In genomic region chr1:35361638-35362037, GRCh38 we compare ENCODE assay signal across 21 cellular contexts.
A peak's percentile ranks its signal among the peaks of the same experiment; 100 is the strongest.
DNase-seq lines count a peak whose midpoint lies in the region; ATAC-seq and TF ChIP-seq lines count a peak whose summit lies in the region.
"Had no signal": no experiment of that assay in that cellular context is flagged by ENCODE, and none has a peak within 500 bp of the region (broad histone marks: within the 10 kb centered on the region; RNA-seq: fewer than 3 reads in every experiment).

No MANE protein-coding gene starts in this region.

- no peak overlapping the region for H3K4ac ChIP-seq in H9 (ENCODE audit: low read depth, low read length)
- H3K4ac ChIP-seq in mesendoderm (ENCODE audit: low read depth, low read length), result no peak overlapping the region

- no peak overlapping the region for H2AK5ac ChIP-seq in H9 (ENCODE audit: insufficient read length, low read length)
- no peak overlapping the region for H2AK5ac ChIP-seq in mesendoderm (ENCODE audit: low read length)

- H3K4me3 Mint-ChIP-seq in H9 (no peak overlapping the region), endodermal cell (no peak overlapping the region)
- H3K4me3 Mint-ChIP-seq in central memory CD8-positive, alpha-beta T cell, result no peak overlapping the region

- no peaks in the 10 kb centered on the region for H3K79me1 ChIP-seq in H9 (ENCODE audit: insufficient read depth, low read depth, low read length, poor library complexity, severe bottlenecking)
- H3K79me1 ChIP-seq in mesendoderm (ENCODE audit: low read length), result no peaks in the 10 kb centered on the region

- H3K27ac ChIP-seq in A673 (ENCODE audit: low read depth, low read length, poor library complexity, severe bottlenecking), result no peak overlapping the region
- H3K27ac ChIP-seq in H9 (ENCODE audit: insufficient read length, low read depth, low read length), result no peak overlapping the region
- no peak overlapping the region for H3K27ac ChIP-seq in mesendoderm (ENCODE audit: low read depth, low read length)
- H3K27ac ChIP-seq in endodermal cell (ENCODE audit: low read depth, low read length), result no peak overlapping the region
- H3K27ac ChIP-seq in RWPE1, result no peak overlapping the region
- no peak overlapping the region for H3K27ac ChIP-seq in gastrocnemius medialis
- H3K27ac ChIP-seq: C4-2B, SJSA1 had no signal

- in situ Hi-C loops in gastrocnemius medialis (cut with MboI; ENCODE audit: low sequenced_read_pairs in 4 of 4), result no loop called here

- H2BK5ac ChIP-seq in H9 (ENCODE audit: insufficient read length, low read length), result no peak overlapping the region
- H2BK5ac ChIP-seq in mesendoderm (ENCODE audit: low read length), result no peak overlapping the region

- no peak overlapping the region for H2BK12ac ChIP-seq in H9 (ENCODE audit: insufficient read length, low read depth, low read length)

- no CpG with 5 or more reads among the region's 3 CpGs for WGBS in H9 (ENCODE audit: extremely low coverage, insufficient read length, low lambda C conversion rate)
- no CpG with 5 or more reads among the region's 3 CpGs for WGBS in mesendoderm (ENCODE audit: extremely low coverage, insufficient coverage, low lambda C conversion rate)
- 69 to 94% methylated on average over 2 to 3 of the region's 3 CpGs for WGBS in endodermal cell (ENCODE audit: insufficient coverage in 1 of 2, insufficient read length in 1 of 2), 2 experiments

- H2BK15ac ChIP-seq in H9 (ENCODE audit: low read depth, low read length) (no peak overlapping the region), mesendoderm (replicated peaks; ENCODE audit: low read depth) (no peak overlapping the region)

- TF ChIP-seq POLR2A in gastrocnemius medialis (IDR thresholded peaks at IDR 0.05), result no peak

- H3K9me3 Mint-ChIP-seq in H9 (no peaks in the 10 kb centered on the region), endodermal cell (no peaks in the 10 kb centered on the region)
- H3K9me3 Mint-ChIP-seq in central memory CD8-positive, alpha-beta T cell, result no peaks in the 10 kb centered on the region

- H3K4me3 ChIP-seq in A673 (ENCODE audit: low read depth, low read length, poor library complexity, severe bottlenecking), result no peak overlapping the region
- no peak overlapping the region for H3K4me3 ChIP-seq in mesendoderm (ENCODE audit: low read length)
- no peak overlapping the region for H3K4me3 ChIP-seq in endodermal cell (ENCODE audit: low read length)
- H3K4me3 ChIP-seq in gastrocnemius medialis, result no peak overlapping the region
- H3K4me3 ChIP-seq: MG63, SJSA1 had no signal

- H3K56ac ChIP-seq in H9 (ENCODE audit: insufficient read length, low read depth, low read length) (no peak overlapping the region), mesendoderm (ENCODE audit: low read length) (no peak overlapping the region)

- H4K5ac ChIP-seq in H9 (ENCODE audit: insufficient read length, low read depth, low read length) (no peak overlapping the region), mesendoderm (ENCODE audit: low read length) (no peak overlapping the region)

- H3K9me3 ChIP-seq in A673 (ENCODE audit: low read depth, low read length, poor library complexity, severe bottlenecking) (no peaks in the 10 kb centered on the region), H9 (ENCODE audit: control insufficient read depth, low read depth, low read length) (no peaks in the 10 kb centered on the region), endodermal cell (ENCODE audit: control insufficient read depth, low read length) (peaks cover 7% of the 10 kb centered on the region), gastrocnemius medialis (no peaks in the 10 kb centered on the region)
- H3K9me3 ChIP-seq: MG63, SJSA1 had no signal

- H3K4me2 ChIP-seq in H9 (ENCODE audit: insufficient read depth, insufficient read length, low read length) (no peak overlapping the region), mesendoderm (ENCODE audit: low read length) (no peak overlapping the region)

- H3K4me1 ChIP-seq in A673 (ENCODE audit: insufficient read depth, low read length, poor library complexity, severe bottlenecking), result peaks cover 21% of the 10 kb centered on the region
- peaks cover 3% of the 10 kb centered on the region; the same call in 1 of the 2 replicates for H3K4me1 ChIP-seq in H9 (ENCODE audit: insufficient read depth, low read length)
- no peaks in the 10 kb centered on the region for H3K4me1 ChIP-seq in mesendoderm (ENCODE audit: control insufficient read depth, low read depth, low read length)
- no peaks in the 10 kb centered on the region for H3K4me1 ChIP-seq in endodermal cell (ENCODE audit: control insufficient read depth, insufficient read depth, low read length)
- H3K4me1 ChIP-seq in gastrocnemius medialis, result no peaks in the 10 kb centered on the region
- H3K4me1 ChIP-seq: SJSA1 had no signal

- H4K20me1 ChIP-seq in H9 (ENCODE audit: control insufficient read depth, insufficient read depth, insufficient read length), result no peaks in the 10 kb centered on the region

- peak overlapping the region in 2 of 3 experiments; percentile 12 to 55; a peak in 3 of 7 replicates for H3K27ac Mint-ChIP-seq in H9
- peak overlapping the region; percentile 14 for H3K27ac Mint-ChIP-seq in central memory CD8-positive, alpha-beta T cell (ENCODE audit: low read depth)
- H3K27ac Mint-ChIP-seq in endodermal cell, result no peak overlapping the region

- no peaks in the 10 kb centered on the region for H3K27me3 ChIP-seq in A673 (replicated peaks; ENCODE audit: insufficient read depth, low read depth, low read length, poor library complexity)
- H3K27me3 ChIP-seq in H9 (ENCODE audit: insufficient read depth, low read length), result no peaks in the 10 kb centered on the region
- H3K27me3 ChIP-seq in mesendoderm (ENCODE audit: insufficient read depth, low read length, poor library complexity), result no peaks in the 10 kb centered on the region
- H3K27me3 ChIP-seq in endodermal cell (ENCODE audit: control insufficient read depth, insufficient read depth, low read length, poor library complexity, severe bottlenecking), result no peaks in the 10 kb centered on the region
- no peaks in the 10 kb centered on the region for H3K27me3 ChIP-seq in gastrocnemius medialis
- H3K27me3 ChIP-seq: MG63, SJSA1 had no signal

- CTCF ChIA-PET in A673 (lab: Charles Lee), result interaction anchor here (0.5 kb wide), 1 partner anchor 93 kb away, joined by 3 read pairs; no protein-coding TSS in a partner anchor
- CTCF ChIA-PET in RWPE1 (lab: Yijun Ruan, JAX), result no interaction called here

- H2AFZ ChIP-seq in H9 (ENCODE audit: low read length), result no peak overlapping the region

- H2BK120ac ChIP-seq in H9 (ENCODE audit: low read depth, low read length, poor library complexity, severe bottlenecking), result no peak overlapping the region
- H2BK120ac ChIP-seq in mesendoderm (ENCODE audit: low read depth, low read length), result no peak overlapping the region

- H3K27me3 Mint-ChIP-seq in H9 (ENCODE audit: low read depth) (no peaks in the 10 kb centered on the region), endodermal cell (ENCODE audit: insufficient read depth) (no peaks in the 10 kb centered on the region)
- H3K27me3 Mint-ChIP-seq in central memory CD8-positive, alpha-beta T cell, result no peaks in the 10 kb centered on the region

- H3K18ac ChIP-seq in H9 (ENCODE audit: insufficient read length, low read depth, low read length) (no peak overlapping the region), mesendoderm (ENCODE audit: low read length) (no peak overlapping the region)

- no peak for ATAC-seq in central memory CD8-positive, alpha-beta T cell (replicated peaks; ENCODE audit: extremely low read depth, poor library complexity, severe bottlenecking)
- no peak for ATAC-seq in gastrocnemius medialis
- ATAC-seq: Right ventricle myocardium inferior had no signal

- H2BK20ac ChIP-seq in H9 (ENCODE audit: low read depth, low read length, poor library complexity, severe bottlenecking), result no peak overlapping the region

- H3T11ph ChIP-seq in H9 (ENCODE audit: low read length), result no peak overlapping the region

- BruUV-seq in A673 (replicated peaks; lab: Mats Ljungman, UMichigan), result no TSS peak

- H3K79me2 ChIP-seq in H9 (ENCODE audit: insufficient read depth, low read length), result peaks cover 2% of the 10 kb centered on the region; the same call in 1 of the 2 replicates
- no peaks in the 10 kb centered on the region for H3K79me2 ChIP-seq in mesendoderm (ENCODE audit: control insufficient read depth, insufficient read depth, low read length)

- H3K36me3 ChIP-seq in A673 (ENCODE audit: insufficient read depth, low read length, poor library complexity, severe bottlenecking), result no peaks in the 10 kb centered on the region
- no peaks in the 10 kb centered on the region for H3K36me3 ChIP-seq in mesendoderm (ENCODE audit: control insufficient read depth, insufficient read depth, low read length)
- peaks cover 70% of the 10 kb centered on the region for H3K36me3 ChIP-seq in endodermal cell (ENCODE audit: control insufficient read depth, insufficient read depth, low read length)
- peaks cover 0 to 7% of the 10 kb centered on the region in 2 donors for H3K36me3 ChIP-seq in gastrocnemius medialis

- H3K23me2 ChIP-seq in H9 (ENCODE audit: insufficient read length, low read depth, low read length, poor library complexity, severe bottlenecking), result no peaks in the 10 kb centered on the region

- peaks cover 8 to 21% (median 11%) of the 10 kb centered on the region in 3 experiments; a peak in 6 of 7 replicates for H3K36me3 Mint-ChIP-seq in H9 (ENCODE audit: insufficient read depth in 1 of 3, low read depth in 3 of 3)
- H3K36me3 Mint-ChIP-seq in central memory CD8-positive, alpha-beta T cell (ENCODE audit: insufficient read depth), result peaks cover 9% of the 10 kb centered on the region
- H3K36me3 Mint-ChIP-seq in endodermal cell (ENCODE audit: low read depth), result peaks cover 32% of the 10 kb centered on the region

- TF ChIP-seq CTCF in A673 (conservative IDR thresholded peaks at IDR 0.05; ENCODE audit: low read depth, low read length), result no peak
- TF ChIP-seq CTCF in H9 (conservative IDR thresholded peaks at IDR 0.05), result no peak
- TF ChIP-seq CTCF in endodermal cell (conservative IDR thresholded peaks at IDR 0.05), result no peak
- TF ChIP-seq CTCF in RWPE1 (conservative IDR thresholded peaks at IDR 0.05; ENCODE audit: low read depth), result no peak
- TF ChIP-seq CTCF in gastrocnemius medialis (IDR thresholded peaks at IDR 0.05 in 4 of 5, conservative IDR thresholded peaks at IDR 0.05 in 1 of 5), result no peak

- DNase-seq in A673 (ENCODE audit: low spot score) (peak; percentile 34), H9 (no peak), NOMO-1 treated with dmso at 0.1 percent for 144 hours (lab: John Stamatoyannopoulos, UW; ENCODE audit: unreplicated experiment) (peak; percentile 28), mesendoderm (no peak), endodermal cell (no peak), RWPE1 (ENCODE audit: low spot score) (no peak), gastrocnemius medialis (no peak)
- DNase-seq in central memory CD8-positive, alpha-beta T cell (ENCODE audit: low spot score in 2 of 2), result no peak
- DNase-seq: EL, HCEC 1CT, Kasumi-1, MG63, NCI-H1417, NCI-H187 treated with DMSO at 0.1 percent for 48 hours, NCI-H226, NCI-H510A treated with DMSO at 0.1 percent for 48 hours, NCI-H748 treated with DMSO at 0.1 percent for 48 hours, OCI-M1 had no signal

- POLR2A ChIA-PET in A673 (lab: Charles Lee; ENCODE audit: low non-redundant PET) (interaction anchor here (0.5 kb wide), 1 partner anchor 15 kb away, joined by 6 read pairs; no protein-coding TSS in a partner anchor), RWPE1 (lab: Yijun Ruan, JAX; ENCODE audit: low non-redundant PET) (no interaction called here)

- intact Hi-C loops in A673 (cut with micrococcal nuclease; ENCODE audit: unreplicated experiment) (no loop called here), gastrocnemius medialis (cut with DNase I; ENCODE audit: low total_unique reads) (no loop called here)

- no peak overlapping the region for H4K91ac ChIP-seq in H9 (ENCODE audit: insufficient read length, low read depth, low read length)

- H3K23ac ChIP-seq in H9 (ENCODE audit: insufficient read length, low read depth, low read length), result no peak overlapping the region
- H3K23ac ChIP-seq in mesendoderm (ENCODE audit: low read length), result no peak overlapping the region

- H3K9ac ChIP-seq in H9 (ENCODE audit: extremely low read depth, insufficient read length, low read length), result no peak overlapping the region
- no peak overlapping the region for H3K9ac ChIP-seq in mesendoderm (ENCODE audit: low read length)
- H3K9ac ChIP-seq in endodermal cell (ENCODE audit: extremely low read depth, low read length, poor library complexity, severe bottlenecking), result no peak overlapping the region

- peaks cover 4 to 9% of the 10 kb centered on the region in 2 experiments for H3K4me1 Mint-ChIP-seq in H9
- peaks cover 19% of the 10 kb centered on the region for H3K4me1 Mint-ChIP-seq in central memory CD8-positive, alpha-beta T cell
- peaks cover 45% of the 10 kb centered on the region for H3K4me1 Mint-ChIP-seq in endodermal cell

- no peak overlapping the region for H3K14ac ChIP-seq in H9 (ENCODE audit: insufficient read depth, low read length)

- H4K8ac ChIP-seq in H9 (replicated peaks; ENCODE audit: insufficient read length, low read depth, low read length) (no peak overlapping the region), mesendoderm (ENCODE audit: low read depth, low read length) (no peak overlapping the region)

Comparison
In these comparisons a context has a peak if more than half of its experiments do, and no peak if none do; other contexts are left out.
1. DNase-seq: peak in A673 (single experiment) and NOMO-1 treated with dmso at 0.1 percent for 144 hours (single experiment); none in H9 (single experiment), central memory CD8-positive, alpha-beta T cell (0 of 2), mesendoderm (single experiment), endodermal cell (single experiment), RWPE1 (single experiment) and gastrocnemius medialis (0 of 2).